ENCODE assay signal across 24 cellular contexts in genomic region chr22:28557184-28557583, GRCh38.
"Had no signal": no experiment of that assay in that cellular context is flagged by ENCODE, and none has a peak within 500 bp of the region (broad histone marks: within the 10 kb centered on the region; RNA-seq: fewer than 3 reads in every experiment).

No MANE protein-coding gene starts in this region.

- H3K9me3 ChIP-seq: colonic mucosa, esophagus muscularis mucosa, esophagus squamous epithelium, gastrocnemius medialis, gastroesophageal sphincter had no signal

- H3K4me1 ChIP-seq: colonic mucosa, gastrocnemius medialis, heart right ventricle had no signal

- H3K36me3 ChIP-seq: colonic mucosa, esophagus muscularis mucosa, esophagus squamous epithelium, gastrocnemius medialis, gastroesophageal sphincter, heart left ventricle, heart right ventricle had no signal

- H3K27ac ChIP-seq: colonic mucosa, coronary artery, dorsolateral prefrontal cortex, epithelial cell of prostate, esophagus muscularis mucosa, esophagus squamous epithelium, foreskin keratinocyte, gastrocnemius medialis, gastroesophageal sphincter, heart left ventricle, heart right ventricle had no signal

- ATAC-seq: effector memory CD8-positive, alpha-beta T cell; esophagus mucosa; foreskin keratinocyte; gastrocnemius medialis; gastroesophageal sphincter; heart left ventricle; heart right ventricle had no signal

- DNase-seq: colonic mucosa; cortex of kidney; dermis blood vessel endothelial cell; dorsolateral prefrontal cortex; effector CD4-positive, alpha-beta T cell; effector CD8-positive, alpha-beta T cell; effector memory CD4-positive, alpha-beta T cell; effector memory CD8-positive, alpha-beta T cell; endodermal cell; erythroblast; esophagus squamous epithelium; foreskin fibroblast; foreskin keratinocyte; foreskin melanocyte; gastrocnemius medialis; glutamatergic neuron; head of caudate nucleus; heart left ventricle; heart right ventricle had no signal

- H3K4me3 ChIP-seq: colonic mucosa, coronary artery, dorsolateral prefrontal cortex, esophagus muscularis mucosa, esophagus squamous epithelium, gastrocnemius medialis, gastroesophageal sphincter, heart left ventricle, heart right ventricle had no signal

- H3K27me3 ChIP-seq: colonic mucosa, dorsolateral prefrontal cortex, esophagus muscularis mucosa, esophagus squamous epithelium, foreskin keratinocyte, gastrocnemius medialis, gastroesophageal sphincter, heart left ventricle, heart right ventricle had no signal
